Comparison of ENCODE assay signal across 1 cellular context in the genomic region with DNA sequence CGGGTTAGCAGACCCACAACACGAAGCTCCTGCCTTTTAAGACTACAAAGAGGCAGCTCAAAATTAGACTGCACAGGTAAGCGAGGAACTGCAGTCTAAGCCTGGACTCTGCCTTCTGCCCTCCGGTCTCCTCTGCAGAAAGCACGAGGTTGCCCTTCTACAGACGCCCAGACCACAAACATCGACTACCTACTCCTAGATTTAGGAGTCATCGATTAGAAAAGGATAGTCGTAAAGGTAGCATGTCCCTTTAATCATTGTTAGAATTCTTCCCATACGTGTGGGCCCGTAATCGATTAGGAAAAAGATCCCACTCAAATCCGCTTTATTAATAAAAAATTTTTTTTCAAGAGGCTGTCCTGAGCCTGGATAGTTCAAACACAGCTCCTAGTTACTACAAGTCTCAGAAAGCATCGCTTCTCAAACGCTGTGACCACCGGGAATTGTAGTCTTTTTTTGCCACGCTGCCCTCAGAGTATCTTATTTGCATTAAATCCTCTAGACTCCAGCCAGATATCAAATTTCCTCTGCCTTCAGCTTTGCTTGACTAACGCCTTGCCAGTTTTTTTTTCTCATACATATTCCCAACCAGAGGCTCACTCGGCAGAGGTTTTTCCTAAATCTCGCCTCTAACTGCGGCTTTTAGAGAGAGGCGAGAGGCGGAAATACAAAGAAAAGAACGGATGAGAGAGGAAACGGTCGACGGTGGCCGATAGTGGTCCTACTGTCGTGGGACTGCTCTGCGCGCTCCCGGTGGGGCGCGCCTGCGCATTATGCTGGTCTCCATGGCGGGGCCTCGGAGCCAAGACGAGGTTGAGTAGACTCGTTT.
TF ChIP-seq lines count a peak whose summit lies in the region.

A gene with protein sequence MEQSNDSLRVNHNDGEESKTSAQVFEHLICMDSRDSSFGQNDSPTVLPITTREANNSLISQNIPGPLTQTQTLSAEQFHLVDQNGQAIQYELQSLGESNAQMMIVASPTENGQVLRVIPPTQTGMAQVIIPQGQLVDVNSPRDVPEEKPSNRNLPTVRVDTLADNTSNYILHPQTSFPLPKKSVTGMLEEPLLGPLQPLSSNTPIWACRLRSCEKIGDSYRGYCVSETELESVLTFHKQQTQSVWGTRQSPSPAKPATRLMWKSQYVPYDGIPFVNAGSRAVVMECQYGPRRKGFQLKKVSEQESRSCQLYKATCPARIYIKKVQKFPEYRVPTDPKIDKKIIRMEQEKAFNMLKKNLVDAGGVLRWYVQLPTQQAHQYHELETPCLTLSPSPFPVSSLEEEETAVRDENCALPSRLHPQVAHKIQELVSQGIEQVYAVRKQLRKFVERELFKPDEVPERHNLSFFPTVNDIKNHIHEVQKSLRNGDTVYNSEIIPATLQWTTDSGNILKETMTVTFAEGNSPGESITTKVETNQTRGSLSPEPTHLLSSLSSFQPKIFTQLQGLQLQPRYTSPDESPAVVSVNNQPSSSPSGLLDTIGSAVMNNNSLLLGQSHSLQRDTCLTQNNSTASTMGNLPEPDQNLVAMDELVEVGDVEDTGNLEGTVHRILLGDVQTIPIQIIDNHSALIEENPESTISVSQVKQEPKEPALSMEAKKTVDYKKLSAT (plus strand): TSS at position 763 of the 829 bp plus-strand sequence. CDS start 29,628 bp downstream, outside the sequence.
A gene (minus strand): TSS at position 161 of the 829 bp plus-strand sequence. CDS start 197 bp downstream, outside the sequence.

TF ChIP-seq in K562, 482 proteins besides CTCF, POLR2A, EP300 and RAD21 (continued from another document and continues in another):
- TF ChIP-seq, protein P1, sequence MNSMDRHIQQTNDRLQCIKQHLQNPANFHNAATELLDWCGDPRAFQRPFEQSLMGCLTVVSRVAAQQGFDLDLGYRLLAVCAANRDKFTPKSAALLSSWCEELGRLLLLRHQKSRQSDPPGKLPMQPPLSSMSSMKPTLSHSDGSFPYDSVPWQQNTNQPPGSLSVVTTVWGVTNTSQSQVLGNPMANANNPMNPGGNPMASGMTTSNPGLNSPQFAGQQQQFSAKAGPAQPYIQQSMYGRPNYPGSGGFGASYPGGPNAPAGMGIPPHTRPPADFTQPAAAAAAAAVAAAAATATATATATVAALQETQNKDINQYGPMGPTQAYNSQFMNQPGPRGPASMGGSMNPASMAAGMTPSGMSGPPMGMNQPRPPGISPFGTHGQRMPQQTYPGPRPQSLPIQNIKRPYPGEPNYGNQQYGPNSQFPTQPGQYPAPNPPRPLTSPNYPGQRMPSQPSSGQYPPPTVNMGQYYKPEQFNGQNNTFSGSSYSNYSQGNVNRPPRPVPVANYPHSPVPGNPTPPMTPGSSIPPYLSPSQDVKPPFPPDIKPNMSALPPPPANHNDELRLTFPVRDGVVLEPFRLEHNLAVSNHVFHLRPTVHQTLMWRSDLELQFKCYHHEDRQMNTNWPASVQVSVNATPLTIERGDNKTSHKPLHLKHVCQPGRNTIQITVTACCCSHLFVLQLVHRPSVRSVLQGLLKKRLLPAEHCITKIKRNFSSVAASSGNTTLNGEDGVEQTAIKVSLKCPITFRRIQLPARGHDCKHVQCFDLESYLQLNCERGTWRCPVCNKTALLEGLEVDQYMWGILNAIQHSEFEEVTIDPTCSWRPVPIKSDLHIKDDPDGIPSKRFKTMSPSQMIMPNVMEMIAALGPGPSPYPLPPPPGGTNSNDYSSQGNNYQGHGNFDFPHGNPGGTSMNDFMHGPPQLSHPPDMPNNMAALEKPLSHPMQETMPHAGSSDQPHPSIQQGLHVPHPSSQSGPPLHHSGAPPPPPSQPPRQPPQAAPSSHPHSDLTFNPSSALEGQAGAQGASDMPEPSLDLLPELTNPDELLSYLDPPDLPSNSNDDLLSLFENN (IDR thresholded peaks at IDR 0.05; ENCODE audit: low read depth in 2 of 2, low read length in 2 of 2), result peak in 1 of 2 experiments; percentile 88; a peak in 2 of 4 replicates
- TF ChIP-seq SMARCB1 (IDR thresholded peaks at IDR 0.05; ENCODE audit: insufficient read length, low read depth) (no peak), EP400 (IDR thresholded peaks at IDR 0.05) (peak; percentile 92), PCBP1 (IDR thresholded peaks at IDR 0.05; ENCODE audit: low read depth, low read length, poor library complexity, severe bottlenecking) (no peak), CTBP1 (IDR thresholded peaks at IDR 0.05; ENCODE audit: borderline replicate concordance) (no peak; the same call in 1 of the 2 replicates), TAL1 (IDR thresholded peaks at IDR 0.05) (no peak), CBFB (CRISPR knock-in tag; IDR thresholded peaks at IDR 0.05) (no peak), SRSF9 (IDR thresholded peaks at IDR 0.05; ENCODE audit: borderline replicate concordance, low read depth, low read length) (no peak), BRD4 (IDR thresholded peaks at IDR 0.05) (no peak), FOXJ3 (CRISPR knock-in tag; IDR thresholded peaks at IDR 0.05) (no peak), CCNT2 (IDR thresholded peaks at IDR 0.05; ENCODE audit: borderline replicate concordance, extremely low read depth, insufficient read length, low read depth, low read length) (no peak), MCM2 (IDR thresholded peaks at IDR 0.05; ENCODE audit: low read depth) (no peak), PYGO2 (tag; IDR thresholded peaks at IDR 0.05) (no peak), TCFL5 (CRISPR knock-in tag; conservative IDR thresholded peaks at IDR 0.05) (no peak), BRCA1 (IDR thresholded peaks at IDR 0.05) (no peak), BRCA1 (CRISPR knock-in tag; IDR thresholded peaks at IDR 0.05) (no peak), RBFOX2 (IDR thresholded peaks at IDR 0.05; ENCODE audit: low read depth, low read length) (peak; percentile 65), TAF9B (IDR thresholded peaks at IDR 0.05; ENCODE audit: partially characterized antibody) (peak; percentile 53), BCL6 (CRISPR knock-in tag; IDR thresholded peaks at IDR 0.05) (no peak), TARDBP (IDR thresholded peaks at IDR 0.05) (no peak), NR2C1 (IDR thresholded peaks at IDR 0.05) (no peak), NR2C1 (tag; IDR thresholded peaks at IDR 0.05) (no peak), ZNF175 (CRISPR knock-in tag; IDR thresholded peaks at IDR 0.05; ENCODE audit: low read depth) (no peak), FOXA1 (IDR thresholded peaks at IDR 0.05; ENCODE audit: borderline replicate concordance) (no peak), SAFB2 (IDR thresholded peaks at IDR 0.05; ENCODE audit: borderline replicate concordance, low read depth, low read length, severe bottlenecking) (no peak), ESRRA (IDR thresholded peaks at IDR 0.05; ENCODE audit: borderline replicate concordance, low read depth) (peak; percentile 9; the same call in 1 of the 2 replicates)
- TF ChIP-seq, protein P2, sequence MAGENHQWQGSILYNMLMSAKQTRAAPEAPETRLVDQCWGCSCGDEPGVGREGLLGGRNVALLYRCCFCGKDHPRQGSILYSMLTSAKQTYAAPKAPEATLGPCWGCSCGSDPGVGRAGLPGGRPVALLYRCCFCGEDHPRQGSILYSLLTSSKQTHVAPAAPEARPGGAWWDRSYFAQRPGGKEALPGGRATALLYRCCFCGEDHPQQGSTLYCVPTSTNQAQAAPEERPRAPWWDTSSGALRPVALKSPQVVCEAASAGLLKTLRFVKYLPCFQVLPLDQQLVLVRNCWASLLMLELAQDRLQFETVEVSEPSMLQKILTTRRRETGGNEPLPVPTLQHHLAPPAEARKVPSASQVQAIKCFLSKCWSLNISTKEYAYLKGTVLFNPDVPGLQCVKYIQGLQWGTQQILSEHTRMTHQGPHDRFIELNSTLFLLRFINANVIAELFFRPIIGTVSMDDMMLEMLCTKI (IDR thresholded peaks at IDR 0.05; ENCODE audit: partially characterized antibody), result no peak
- TF ChIP-seq, protein P3, sequence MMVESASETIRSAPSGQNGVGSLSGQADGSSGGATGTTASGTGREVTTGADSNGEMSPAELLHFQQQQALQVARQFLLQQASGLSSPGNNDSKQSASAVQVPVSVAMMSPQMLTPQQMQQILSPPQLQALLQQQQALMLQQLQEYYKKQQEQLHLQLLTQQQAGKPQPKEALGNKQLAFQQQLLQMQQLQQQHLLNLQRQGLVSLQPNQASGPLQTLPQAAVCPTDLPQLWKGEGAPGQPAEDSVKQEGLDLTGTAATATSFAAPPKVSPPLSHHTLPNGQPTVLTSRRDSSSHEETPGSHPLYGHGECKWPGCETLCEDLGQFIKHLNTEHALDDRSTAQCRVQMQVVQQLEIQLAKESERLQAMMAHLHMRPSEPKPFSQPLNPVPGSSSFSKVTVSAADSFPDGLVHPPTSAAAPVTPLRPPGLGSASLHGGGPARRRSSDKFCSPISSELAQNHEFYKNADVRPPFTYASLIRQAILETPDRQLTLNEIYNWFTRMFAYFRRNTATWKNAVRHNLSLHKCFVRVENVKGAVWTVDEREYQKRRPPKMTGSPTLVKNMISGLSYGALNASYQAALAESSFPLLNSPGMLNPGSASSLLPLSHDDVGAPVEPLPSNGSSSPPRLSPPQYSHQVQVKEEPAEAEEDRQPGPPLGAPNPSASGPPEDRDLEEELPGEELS (CRISPR knock-in tag; IDR thresholded peaks at IDR 0.05; ENCODE audit: borderline replicate concordance), result no peak
- TF ChIP-seq, protein P4, sequence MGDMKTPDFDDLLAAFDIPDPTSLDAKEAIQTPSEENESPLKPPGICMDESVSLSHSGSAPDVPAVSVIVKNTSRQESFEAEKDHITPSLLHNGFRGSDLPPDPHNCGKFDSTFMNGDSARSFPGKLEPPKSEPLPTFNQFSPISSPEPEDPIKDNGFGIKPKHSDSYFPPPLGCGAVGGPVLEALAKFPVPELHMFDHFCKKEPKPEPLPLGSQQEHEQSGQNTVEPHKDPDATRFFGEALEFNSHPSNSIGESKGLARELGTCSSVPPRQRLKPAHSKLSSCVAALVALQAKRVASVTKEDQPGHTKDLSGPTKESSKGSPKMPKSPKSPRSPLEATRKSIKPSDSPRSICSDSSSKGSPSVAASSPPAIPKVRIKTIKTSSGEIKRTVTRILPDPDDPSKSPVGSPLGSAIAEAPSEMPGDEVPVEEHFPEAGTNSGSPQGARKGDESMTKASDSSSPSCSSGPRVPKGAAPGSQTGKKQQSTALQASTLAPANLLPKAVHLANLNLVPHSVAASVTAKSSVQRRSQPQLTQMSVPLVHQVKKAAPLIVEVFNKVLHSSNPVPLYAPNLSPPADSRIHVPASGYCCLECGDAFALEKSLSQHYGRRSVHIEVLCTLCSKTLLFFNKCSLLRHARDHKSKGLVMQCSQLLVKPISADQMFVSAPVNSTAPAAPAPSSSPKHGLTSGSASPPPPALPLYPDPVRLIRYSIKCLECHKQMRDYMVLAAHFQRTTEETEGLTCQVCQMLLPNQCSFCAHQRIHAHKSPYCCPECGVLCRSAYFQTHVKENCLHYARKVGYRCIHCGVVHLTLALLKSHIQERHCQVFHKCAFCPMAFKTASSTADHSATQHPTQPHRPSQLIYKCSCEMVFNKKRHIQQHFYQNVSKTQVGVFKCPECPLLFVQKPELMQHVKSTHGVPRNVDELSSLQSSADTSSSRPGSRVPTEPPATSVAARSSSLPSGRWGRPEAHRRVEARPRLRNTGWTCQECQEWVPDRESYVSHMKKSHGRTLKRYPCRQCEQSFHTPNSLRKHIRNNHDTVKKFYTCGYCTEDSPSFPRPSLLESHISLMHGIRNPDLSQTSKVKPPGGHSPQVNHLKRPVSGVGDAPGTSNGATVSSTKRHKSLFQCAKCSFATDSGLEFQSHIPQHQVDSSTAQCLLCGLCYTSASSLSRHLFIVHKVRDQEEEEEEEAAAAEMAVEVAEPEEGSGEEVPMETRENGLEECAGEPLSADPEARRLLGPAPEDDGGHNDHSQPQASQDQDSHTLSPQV (IDR thresholded peaks at IDR 0.05), result no peak
- TF ChIP-seq, protein P5, sequence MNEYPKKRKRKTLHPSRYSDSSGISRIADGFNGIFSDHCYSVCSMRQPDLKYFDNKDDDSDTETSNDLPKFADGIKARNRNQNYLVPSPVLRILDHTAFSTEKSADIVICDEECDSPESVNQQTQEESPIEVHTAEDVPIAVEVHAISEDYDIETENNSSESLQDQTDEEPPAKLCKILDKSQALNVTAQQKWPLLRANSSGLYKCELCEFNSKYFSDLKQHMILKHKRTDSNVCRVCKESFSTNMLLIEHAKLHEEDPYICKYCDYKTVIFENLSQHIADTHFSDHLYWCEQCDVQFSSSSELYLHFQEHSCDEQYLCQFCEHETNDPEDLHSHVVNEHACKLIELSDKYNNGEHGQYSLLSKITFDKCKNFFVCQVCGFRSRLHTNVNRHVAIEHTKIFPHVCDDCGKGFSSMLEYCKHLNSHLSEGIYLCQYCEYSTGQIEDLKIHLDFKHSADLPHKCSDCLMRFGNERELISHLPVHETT (CRISPR knock-in tag; conservative IDR thresholded peaks at IDR 0.05 in 1 of 2, IDR thresholded peaks at IDR 0.05 in 1 of 2), result no peak
- TF ChIP-seq, protein P6, sequence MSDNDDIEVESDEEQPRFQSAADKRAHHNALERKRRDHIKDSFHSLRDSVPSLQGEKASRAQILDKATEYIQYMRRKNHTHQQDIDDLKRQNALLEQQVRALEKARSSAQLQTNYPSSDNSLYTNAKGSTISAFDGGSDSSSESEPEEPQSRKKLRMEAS (CRISPR knock-in tag; IDR thresholded peaks at IDR 0.05), result peak; percentile 83
- TF ChIP-seq, protein P7, sequence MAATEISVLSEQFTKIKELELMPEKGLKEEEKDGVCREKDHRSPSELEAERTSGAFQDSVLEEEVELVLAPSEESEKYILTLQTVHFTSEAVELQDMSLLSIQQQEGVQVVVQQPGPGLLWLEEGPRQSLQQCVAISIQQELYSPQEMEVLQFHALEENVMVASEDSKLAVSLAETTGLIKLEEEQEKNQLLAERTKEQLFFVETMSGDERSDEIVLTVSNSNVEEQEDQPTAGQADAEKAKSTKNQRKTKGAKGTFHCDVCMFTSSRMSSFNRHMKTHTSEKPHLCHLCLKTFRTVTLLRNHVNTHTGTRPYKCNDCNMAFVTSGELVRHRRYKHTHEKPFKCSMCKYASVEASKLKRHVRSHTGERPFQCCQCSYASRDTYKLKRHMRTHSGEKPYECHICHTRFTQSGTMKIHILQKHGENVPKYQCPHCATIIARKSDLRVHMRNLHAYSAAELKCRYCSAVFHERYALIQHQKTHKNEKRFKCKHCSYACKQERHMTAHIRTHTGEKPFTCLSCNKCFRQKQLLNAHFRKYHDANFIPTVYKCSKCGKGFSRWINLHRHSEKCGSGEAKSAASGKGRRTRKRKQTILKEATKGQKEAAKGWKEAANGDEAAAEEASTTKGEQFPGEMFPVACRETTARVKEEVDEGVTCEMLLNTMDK (IDR thresholded peaks at IDR 0.05; ENCODE audit: borderline replicate concordance, insufficient read depth, low read depth, low read length, poor library complexity, severe bottlenecking), result no peak
- TF ChIP-seq, protein P8, sequence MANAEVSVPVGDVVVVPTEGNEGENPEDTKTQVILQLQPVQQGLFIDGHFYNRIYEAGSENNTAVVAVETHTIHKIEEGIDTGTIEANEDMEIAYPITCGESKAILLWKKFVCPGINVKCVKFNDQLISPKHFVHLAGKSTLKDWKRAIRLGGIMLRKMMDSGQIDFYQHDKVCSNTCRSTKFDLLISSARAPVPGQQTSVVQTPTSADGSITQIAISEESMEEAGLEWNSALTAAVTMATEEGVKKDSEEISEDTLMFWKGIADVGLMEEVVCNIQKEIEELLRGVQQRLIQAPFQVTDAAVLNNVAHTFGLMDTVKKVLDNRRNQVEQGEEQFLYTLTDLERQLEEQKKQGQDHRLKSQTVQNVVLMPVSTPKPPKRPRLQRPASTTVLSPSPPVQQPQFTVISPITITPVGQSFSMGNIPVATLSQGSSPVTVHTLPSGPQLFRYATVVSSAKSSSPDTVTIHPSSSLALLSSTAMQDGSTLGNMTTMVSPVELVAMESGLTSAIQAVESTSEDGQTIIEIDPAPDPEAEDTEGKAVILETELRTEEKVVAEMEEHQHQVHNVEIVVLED (CRISPR knock-in tag; IDR thresholded peaks at IDR 0.05), result no peak
